Comparison of ENCODE assay signal across 16 cellular contexts in genomic region chr15:82129144-82129692, GRCh38.
DNase-seq lines count a peak whose midpoint lies in the region; TF ChIP-seq lines count a peak whose summit lies in the region.
"Had no signal": no experiment of that assay in that cellular context is flagged by ENCODE, and none has a peak within 500 bp of the region (broad histone marks: within the 10 kb centered on the region; RNA-seq: fewer than 3 reads in every experiment).

No MANE protein-coding gene starts in this region.

- H3F3A ChIP-seq in GM23248 (ENCODE audit: insufficient read depth) (peaks cover 53% of the 10 kb centered on the region), SK-N-SH (replicated peaks; ENCODE audit: insufficient read depth) (peaks cover 39% of the 10 kb centered on the region)

- H3K27ac ChIP-seq in GM23248: peak overlapping the region; percentile 88
- H3K27ac ChIP-seq in SK-N-SH (ENCODE audit: low read depth in 2 of 2, low read length in 1 of 2): peak overlapping the region; percentile 92 to 94
- H3K27ac ChIP-seq in sigmoid colon: peak overlapping the region in 3 of 4 donors; percentile 25 to 64 (median 29)
- H3K27ac ChIP-seq in mesendoderm (ENCODE audit: low read depth, low read length): no peak overlapping the region
- H3K27ac ChIP-seq: KMS-11 had no signal

- no peak overlapping the region for H3K4ac ChIP-seq in mesendoderm (ENCODE audit: low read depth, low read length)

- TF ChIP-seq CTCF in SK-N-SH (IDR thresholded peaks at IDR 0.05) (no peak), fibroblast of villous mesenchyme (IDR thresholded peaks at IDR 0.05; ENCODE audit: insufficient read depth, low read depth, low read length) (no peak), sigmoid colon (IDR thresholded peaks at IDR 0.05) (no peak)

- TF ChIP-seq POLR2A in sigmoid colon (IDR thresholded peaks at IDR 0.05): no peak

- peaks cover 58% of the 10 kb centered on the region for H3K4me1 ChIP-seq in GM23248 (ENCODE audit: insufficient read depth)
- peaks cover 26 to 36% of the 10 kb centered on the region in 2 experiments for H3K4me1 ChIP-seq in SK-N-SH (ENCODE audit: control insufficient read depth in 1 of 2, insufficient read depth in 2 of 2, low read depth in 1 of 2, low read length in 1 of 2)
- peaks cover 0 to 38% (median 22%) of the 10 kb centered on the region in 4 donors for H3K4me1 ChIP-seq in sigmoid colon
- no peaks in the 10 kb centered on the region for H3K4me1 ChIP-seq in mesendoderm (ENCODE audit: control insufficient read depth, low read depth, low read length)

- H3K36me3 ChIP-seq in GM23248 (ENCODE audit: low read depth): no peaks in the 10 kb centered on the region
- peaks cover 0 to 7% of the 10 kb centered on the region in 2 experiments for H3K36me3 ChIP-seq in SK-N-SH (replicated peaks in 1 of 2; ENCODE audit: control insufficient read depth in 1 of 2, insufficient read depth in 2 of 2, low read length in 1 of 2)
- H3K36me3 ChIP-seq in sigmoid colon: peaks cover 0 to 14% (median 2%) of the 10 kb centered on the region in 4 donors
- no peaks in the 10 kb centered on the region for H3K36me3 ChIP-seq in mesendoderm (ENCODE audit: control insufficient read depth, insufficient read depth, low read length)

- H3K4me3 ChIP-seq in GM23248: no peak overlapping the region
- H3K4me3 ChIP-seq in SK-N-SH (ENCODE audit: low read depth in 2 of 2, low read length in 1 of 2): no peak overlapping the region
- no peak overlapping the region for H3K4me3 ChIP-seq in fibroblast of villous mesenchyme (ENCODE audit: low read depth, low read length)
- H3K4me3 ChIP-seq in sigmoid colon: no peak overlapping the region
- H3K4me3 ChIP-seq in mesendoderm (ENCODE audit: low read length): no peak overlapping the region
- H3K4me3 ChIP-seq: MG63 had no signal

- TF ChIP-seq RAD21 in SK-N-SH (IDR thresholded peaks at IDR 0.05; ENCODE audit: low read length): no peak

- H3K4me2 ChIP-seq in GM23248 (ENCODE audit: unreplicated experiment): peak overlapping the region; percentile 5
- H3K4me2 ChIP-seq in SK-N-SH: peak overlapping the region; percentile 69; the same call in 1 of the 2 replicates
- H3K4me2 ChIP-seq in mesendoderm (ENCODE audit: low read length): no peak overlapping the region
- H3K4me2 ChIP-seq: KMS-11 had no signal

- H2BK15ac ChIP-seq in mesendoderm (replicated peaks; ENCODE audit: low read depth): no peak overlapping the region

- POLR2A ChIA-PET in SK-N-SH (lab: Yijun Ruan, JAX): no interaction called here

- H3K9me2 ChIP-seq in GM23248 (ENCODE audit: insufficient read depth): no peaks in the 10 kb centered on the region
- H3K9me2 ChIP-seq in SK-N-SH: no peaks in the 10 kb centered on the region

- intact Hi-C loops in sigmoid colon (cut with DNase I): no loop called here
- intact Hi-C loops in activated T-helper 2 cell treated with anti-CD3 and anti-CD28 coated beads, Interferon-gamma antibody, Interleukin-2, Interleukin-4, amounts not matched to agents 10 μg/mL and 5 μg/mL and 100 μg/mL, durations not matched to agents 14 hours and 24 hours and 36 hours (cut with micrococcal nuclease): no loop called here

- H4K20me1 ChIP-seq in GM23248 (ENCODE audit: insufficient read depth): no peaks in the 10 kb centered on the region
- no peaks in the 10 kb centered on the region for H4K20me1 ChIP-seq in SK-N-SH (ENCODE audit: insufficient read depth)

- H3K9me3 Mint-ChIP-seq in activated T-helper 2 cell treated with anti-CD3 and anti-CD28 coated beads, Interferon-gamma antibody, Interleukin-2, Interleukin-4, amounts not matched to agents 10 μg/mL and 5 μg/mL and 100 μg/mL, durations not matched to agents 14 hours and 24 hours and 36 hours: no peaks in the 10 kb centered on the region
- H3K9me3 Mint-ChIP-seq: CD4-positive, alpha-beta T cell had no signal

- H3K9ac ChIP-seq in GM23248 (peak overlapping the region; percentile 53), SK-N-SH (peak overlapping the region; percentile 49; the same call in 1 of the 2 replicates), mesendoderm (ENCODE audit: low read length) (no peak overlapping the region)
- H3K9ac ChIP-seq: KMS-11 had no signal

- no peak overlapping the region for H2AK5ac ChIP-seq in mesendoderm (ENCODE audit: low read length)

- no peaks in the 10 kb centered on the region for H3K9me3 ChIP-seq in GM23248 (ENCODE audit: low read depth)
- H3K9me3 ChIP-seq in SK-N-SH: no peaks in the 10 kb centered on the region
- no peaks in the 10 kb centered on the region for H3K9me3 ChIP-seq in sigmoid colon
- H3K9me3 ChIP-seq: MG63 had no signal

- H3K79me2 ChIP-seq in GM23248 (ENCODE audit: insufficient read depth): no peaks in the 10 kb centered on the region
- no peaks in the 10 kb centered on the region; the same call in 1 of the 2 replicates for H3K79me2 ChIP-seq in SK-N-SH (ENCODE audit: insufficient read depth)
- no peaks in the 10 kb centered on the region for H3K79me2 ChIP-seq in mesendoderm (ENCODE audit: control insufficient read depth, insufficient read depth, low read length)

- no peak overlapping the region for H2BK120ac ChIP-seq in mesendoderm (ENCODE audit: low read depth, low read length)

- H2BK5ac ChIP-seq in mesendoderm (ENCODE audit: low read length): no peak overlapping the region

- H3K27ac Mint-ChIP-seq in activated T-helper 2 cell treated with anti-CD3 and anti-CD28 coated beads, Interferon-gamma antibody, Interleukin-2, Interleukin-4, amounts not matched to agents 10 μg/mL and 5 μg/mL and 100 μg/mL, durations not matched to agents 14 hours and 24 hours and 36 hours: no peak overlapping the region
- H3K27ac Mint-ChIP-seq: B cell; CD4-positive, alpha-beta T cell had no signal

- WGBS in GM23248 (ENCODE audit: low coverage in 1 of 2, low lambda C conversion rate in 2 of 2, missing lambda C conversion rate in 2 of 2), 2 experiments: 37 to 47% methylated on average over 1 of the region's 1 CpG
- WGBS in SK-N-SH (ENCODE audit: low lambda C conversion rate): 29% methylated on average over 1 of the region's 1 CpG
- WGBS in sigmoid colon, 2 donors: 59 to 74% methylated on average over 1 of the region's 1 CpG
- 100% methylated on average over 1 of the region's 1 CpG for WGBS in mesendoderm (ENCODE audit: extremely low coverage, insufficient coverage, low lambda C conversion rate)

- CTCF ChIA-PET in SK-N-SH (lab: Yijun Ruan, JAX): interaction anchor here (3.2 kb wide), 1 partner anchor 11 kb away, joined by 15 read pairs; no protein-coding TSS in a partner anchor

- H4K8ac ChIP-seq in mesendoderm (ENCODE audit: low read depth, low read length): no peak overlapping the region

- DNase-seq in GM23248: peak; percentile 25
- peak; percentile 47 for DNase-seq in SK-N-SH
- peak; percentile 63 for DNase-seq in fibroblast of villous mesenchyme (ENCODE audit: low read depth)
- no peak for DNase-seq in sigmoid colon
- DNase-seq in mesendoderm: no peak
- no peak for DNase-seq in DMS79 treated with DMSO at 0.1 percent for 48 hours (lab: John Stamatoyannopoulos, UW)
- no peak for DNase-seq in activated T-helper 2 cell treated with anti-CD3 and anti-CD28 coated beads, Interferon-gamma antibody, Interleukin-2, Interleukin-4, amounts not matched to agents 10 μg/mL and 5 μg/mL and 100 μg/mL, durations not matched to agents 14 hours and 24 hours and 36 hours (ENCODE audit: low spot score)
- DNase-seq in iPS-NIHi7 (ENCODE audit: extremely low spot score): no peak
- DNase-seq: Calu3; CD4-positive, alpha-beta T cell; NCI-H1092 treated with DMSO at 0.1 percent for 48 hours; NCI-H1694 treated with DMSO at 0.1 percent for 48 hours; NCI-H446 had no signal

- no peak overlapping the region for H4K5ac ChIP-seq in mesendoderm (ENCODE audit: low read length)

- no peak overlapping the region for H2AFZ ChIP-seq in GM23248
- H2AFZ ChIP-seq in SK-N-SH (ENCODE audit: low read depth): no peak overlapping the region

- H3K27me3 Mint-ChIP-seq in activated T-helper 2 cell treated with anti-CD3 and anti-CD28 coated beads, Interferon-gamma antibody, Interleukin-2, Interleukin-4, amounts not matched to agents 10 μg/mL and 5 μg/mL and 100 μg/mL, durations not matched to agents 14 hours and 24 hours and 36 hours (ENCODE audit: low read depth): no peaks in the 10 kb centered on the region
- H3K27me3 Mint-ChIP-seq: B cell; CD4-positive, alpha-beta T cell had no signal

- no peak overlapping the region for H3K56ac ChIP-seq in mesendoderm (ENCODE audit: low read length)

- peaks cover 8% of the 10 kb centered on the region for H3K4me1 Mint-ChIP-seq in activated T-helper 2 cell treated with anti-CD3 and anti-CD28 coated beads, Interferon-gamma antibody, Interleukin-2, Interleukin-4, amounts not matched to agents 10 μg/mL and 5 μg/mL and 100 μg/mL, durations not matched to agents 14 hours and 24 hours and 36 hours (ENCODE audit: low read depth)
- H3K4me1 Mint-ChIP-seq: B cell had no signal

- H3K27me3 ChIP-seq in GM23248 (replicated peaks; ENCODE audit: insufficient read depth): no peaks in the 10 kb centered on the region
- H3K27me3 ChIP-seq in SK-N-SH (ENCODE audit: insufficient read depth): no peaks in the 10 kb centered on the region
- no peaks in the 10 kb centered on the region for H3K27me3 ChIP-seq in sigmoid colon
- no peaks in the 10 kb centered on the region for H3K27me3 ChIP-seq in mesendoderm (ENCODE audit: insufficient read depth, low read length, poor library complexity)
- H3K27me3 ChIP-seq: MG63 had no signal

- peaks cover 26% of the 10 kb centered on the region for H3K36me3 Mint-ChIP-seq in activated T-helper 2 cell treated with anti-CD3 and anti-CD28 coated beads, Interferon-gamma antibody, Interleukin-2, Interleukin-4, amounts not matched to agents 10 μg/mL and 5 μg/mL and 100 μg/mL, durations not matched to agents 14 hours and 24 hours and 36 hours (ENCODE audit: low read depth)

- no peak overlapping the region for H3K18ac ChIP-seq in mesendoderm (ENCODE audit: low read length)

- TF ChIP-seq EP300 in SK-N-SH (IDR thresholded peaks at IDR 0.05; ENCODE audit: borderline replicate concordance in 1 of 2, low read depth in 1 of 2, low read length in 1 of 2): peak in 1 of 2 experiments; percentile 76; a peak in 2 of 4 replicates
- TF ChIP-seq EP300 in sigmoid colon (IDR thresholded peaks at IDR 0.05): no peak

- H3K79me1 ChIP-seq in mesendoderm (ENCODE audit: low read length): no peaks in the 10 kb centered on the region

- in situ Hi-C loops in GM23248 (cut with MboI): no loop called here

- no peak overlapping the region for H3K4me3 Mint-ChIP-seq in activated T-helper 2 cell treated with anti-CD3 and anti-CD28 coated beads, Interferon-gamma antibody, Interleukin-2, Interleukin-4, amounts not matched to agents 10 μg/mL and 5 μg/mL and 100 μg/mL, durations not matched to agents 14 hours and 24 hours and 36 hours (ENCODE audit: low read depth)
- H3K4me3 Mint-ChIP-seq: B cell; CD4-positive, alpha-beta T cell had no signal

- no peak overlapping the region for H3K23ac ChIP-seq in mesendoderm (ENCODE audit: low read length)

TF ChIP-seq in SK-N-SH, 30 proteins besides CTCF, POLR2A, EP300 and RAD21 (continues in another document):
- no peak for TF ChIP-seq SIN3A (IDR thresholded peaks at IDR 0.05; ENCODE audit: borderline replicate concordance, low read depth, low read length)
- TF ChIP-seq CHD2 (IDR thresholded peaks at IDR 0.05; ENCODE audit: low read length, partially characterized antibody): peak; percentile 49

Comparison
In these comparisons a context has a peak if more than half of its experiments do, and no peak if none do; other contexts are left out.
1. DNase-seq: peak in GM23248 (single experiment), SK-N-SH (single experiment) and fibroblast of villous mesenchyme (single experiment); none in sigmoid colon (single experiment), mesendoderm (single experiment), DMS79 treated with DMSO at 0.1 percent for 48 hours (single experiment), activated T-helper 2 cell treated with anti-CD3 and anti-CD28 coated beads, Interferon-gamma antibody, Interleukin-2, Interleukin-4, amounts not matched to agents 10 μg/mL and 5 μg/mL and 100 μg/mL, durations not matched to agents 14 hours and 24 hours and 36 hours (single experiment) and iPS-NIHi7 (single experiment).